7 cellular contexts compared by ENCODE assay signal in genomic region chr1:34013958-34014737, GRCh38.
DNase-seq lines count a peak whose midpoint lies in the region; ATAC-seq and TF ChIP-seq lines count a peak whose summit lies in the region.

No MANE protein-coding gene starts in this region.

- ATAC-seq in PC-3, result no peak

- DNase-seq in GM13976 (ENCODE audit: low spot score) (peak; percentile 26), NB4 (ENCODE audit: low read depth) (peak; percentile 23), erythroblast (lab: John Stamatoyannopoulos, UW) (peak; percentile 10 to 24), retinal pigment epithelial cell (ENCODE audit: low read depth) (no peak), LoVo (ENCODE audit: low spot score) (no peak), PC-3 (no peak), NCI-H446 treated with DMSO at 0.1 percent for 48 hours (lab: John Stamatoyannopoulos, UW) (no peak)

- H3K27me3 ChIP-seq in PC-3 (ENCODE audit: low read length), result no peaks in the 10 kb centered on the region

- no peaks in the 10 kb centered on the region for H3K9me2 ChIP-seq in PC-3 (replicated peaks; ENCODE audit: low read length)

- TF ChIP-seq CTCF in GM13976 (IDR thresholded peaks at IDR 0.05; ENCODE audit: borderline replicate concordance, control extremely low read depth, extremely low read depth, insufficient read depth, missing control alignments), result peak; percentile 39
- peak; percentile 80 for TF ChIP-seq CTCF in NB4 (IDR thresholded peaks at IDR 0.05; ENCODE audit: low read depth, low read length)
- TF ChIP-seq CTCF in retinal pigment epithelial cell (conservative IDR thresholded peaks at IDR 0.05; ENCODE audit: low read depth, low read length), result peak; percentile 56
- TF ChIP-seq CTCF in PC-3 (conservative IDR thresholded peaks at IDR 0.05; ENCODE audit: low read depth, low read length), result no peak; the same call in 1 of the 2 replicates

- intact Hi-C loops in PC-3 (cut with micrococcal nuclease), result no loop called here

- CTCF ChIA-PET in PC-3 (lab: Charles Lee), result no interaction called here

- H3F3A ChIP-seq in PC-3 (ENCODE audit: low read length, unreplicated experiment), result no peaks in the 10 kb centered on the region

- H4K20me1 ChIP-seq in PC-3 (ENCODE audit: low read length), result no peaks in the 10 kb centered on the region

- no TSS peak for BruUV-seq in PC-3 (replicated peaks; lab: Mats Ljungman, UMichigan)

- H2AFZ ChIP-seq in PC-3 (ENCODE audit: low read length), result no peak overlapping the region

- no peak overlapping the region for H3K4me2 ChIP-seq in PC-3 (ENCODE audit: low read length)

- no peak overlapping the region for H3K9ac ChIP-seq in PC-3 (ENCODE audit: low read length)

- H3K4me1 ChIP-seq in PC-3 (ENCODE audit: insufficient read depth, low read length), result no peaks in the 10 kb centered on the region

- H3K27ac ChIP-seq in PC-3 (ENCODE audit: low read length), result no peak overlapping the region

- no peaks in the 10 kb centered on the region for H3K9me3 ChIP-seq in PC-3 (ENCODE audit: low read length)

- H3K4me3 ChIP-seq in NB4 (ENCODE audit: low read depth, low read length) (no peak overlapping the region), retinal pigment epithelial cell (ENCODE audit: low read length) (no peak overlapping the region), PC-3 (ENCODE audit: low read length) (no peak overlapping the region)

- TF ChIP-seq POLR2A in NB4 (IDR thresholded peaks at IDR 0.05; ENCODE audit: extremely low read depth, insufficient read length), result no peak
- no peak for TF ChIP-seq POLR2A in erythroblast (IDR thresholded peaks at IDR 0.05; ENCODE audit: low read length)

- H3K36me3 ChIP-seq in PC-3 (ENCODE audit: low read depth, low read length), result no peaks in the 10 kb centered on the region

- in situ Hi-C loops in GM13976 (cut with MboI; ENCODE audit: low sequenced_read_pairs, unreplicated experiment), result no loop called here

- POLR2A ChIA-PET in PC-3 (lab: Charles Lee; ENCODE audit: unreplicated experiment), result no interaction called here

- no peaks in the 10 kb centered on the region for H3K79me2 ChIP-seq in PC-3 (ENCODE audit: low read length)

Comparison
In these comparisons a context has a peak if more than half of its experiments do, and no peak if none do; other contexts are left out.
1. DNase-seq: peak in GM13976 (single experiment), NB4 (single experiment) and erythroblast (2 of 2); none in retinal pigment epithelial cell (single experiment), LoVo (single experiment), PC-3 (single experiment) and NCI-H446 treated with DMSO at 0.1 percent for 48 hours (single experiment).